17 cellular contexts compared by ENCODE assay signal in the genomic region with DNA sequence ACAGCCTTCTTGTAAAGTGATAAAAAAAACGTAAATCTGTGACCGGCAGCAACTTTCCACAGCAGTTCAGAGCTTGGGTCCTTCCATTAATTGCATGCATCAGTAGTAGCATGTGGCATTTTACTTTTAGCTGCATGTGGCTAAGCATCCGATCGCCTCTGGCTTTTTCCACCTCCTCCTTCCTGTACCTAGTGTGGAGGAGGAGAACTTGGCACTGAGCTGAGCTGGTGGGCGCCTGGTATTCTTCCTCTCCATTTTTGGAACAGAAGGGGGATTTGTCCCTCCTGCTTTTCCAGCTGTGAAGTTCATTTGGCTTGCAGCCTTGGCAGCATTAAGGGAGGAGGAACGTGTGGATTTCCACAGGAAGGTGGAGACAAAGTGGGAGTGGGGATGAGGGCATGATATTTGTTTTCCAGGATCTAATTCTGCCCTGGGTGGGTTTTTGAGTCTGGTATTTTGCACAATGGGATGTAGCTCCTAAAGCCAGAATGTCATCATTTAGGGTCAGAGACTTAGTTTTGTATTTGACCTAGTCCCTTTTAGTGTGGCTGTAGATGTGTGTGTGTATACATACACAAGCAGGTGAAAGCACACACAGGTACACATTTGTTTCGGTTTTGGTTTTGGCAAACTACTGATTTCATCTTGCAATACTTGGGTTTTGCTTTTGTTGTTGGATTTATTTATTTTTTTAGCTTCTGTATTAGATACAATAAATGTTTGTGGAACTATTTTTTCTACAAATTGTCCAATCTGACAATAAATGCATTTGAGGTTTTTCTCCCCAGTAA.
DNase-seq lines count a peak whose midpoint lies in the region; ATAC-seq, FAIRE-seq and TF ChIP-seq lines count a peak whose summit lies in the region.
"Had no signal": no experiment of that assay in that cellular context is flagged by ENCODE, and none has a peak within 500 bp of the region (broad histone marks: within the 10 kb centered on the region; RNA-seq: fewer than 3 reads in every experiment).

No MANE protein-coding gene starts in this region.

- H3K4me3 ChIP-seq in endothelial cell of umbilical vein (replicated peaks in 1 of 3; ENCODE audit: insufficient read depth in 1 of 3, low read depth in 1 of 3, low read length in 3 of 3) (no peak overlapping the region), vagina (no peak overlapping the region), SJCRH30 (no peak overlapping the region)
- H3K4me3 ChIP-seq: tibial artery had no signal

- TF ChIP-seq CTCF in endothelial cell of umbilical vein (IDR thresholded peaks at IDR 0.05; ENCODE audit: extremely low read depth in 1 of 2, insufficient read depth in 1 of 2, low read depth in 1 of 2, low read length in 2 of 2), result no peak
- TF ChIP-seq CTCF in nephron (IDR thresholded peaks at IDR 0.05; ENCODE audit: unreplicated experiment in 3 of 3), result no peak
- TF ChIP-seq CTCF in vagina (IDR thresholded peaks at IDR 0.05), result no peak

- ATAC-seq in Right ventricle myocardium superior (ENCODE audit: poor library complexity) (peak; percentile 53), HG03095 (IDR thresholded peaks at IDR 0.05; ENCODE audit: unreplicated experiment) (no peak)
- ATAC-seq in stimulated activated effector memory CD8-positive, alpha-beta T cell treated with anti-CD3 and anti-CD28 coated beads, Interleukin-12 subunit alpha, Interleukin-12 subunit beta, amount 100 ng/mL, for 72 hours, result no peak

- no peaks in the 10 kb centered on the region for H4K20me1 ChIP-seq in endothelial cell of umbilical vein (replicated peaks; ENCODE audit: control insufficient read depth, extremely low read depth, insufficient read depth, low read length)

- no peaks in the 10 kb centered on the region for H3K36me3 Mint-ChIP-seq in nephron (ENCODE audit: low read depth)
- H3K36me3 Mint-ChIP-seq in stimulated activated effector memory CD8-positive, alpha-beta T cell treated with anti-CD3 and anti-CD28 coated beads, Interleukin-12 subunit alpha, Interleukin-12 subunit beta, amount 100 ng/mL, for 72 hours, result no peaks in the 10 kb centered on the region
- H3K36me3 Mint-ChIP-seq: CD8-positive, alpha-beta memory T cell had no signal

- CTCF ChIA-PET in endothelial cell of umbilical vein (lab: Charles Lee), result interaction anchor here (0.8 to 1.7 kb wide), 4 partner anchors 9 to 252 kb away, joined by 3 to 10 read pairs (median 3); no protein-coding TSS in a partner anchor

- no peak for FAIRE-seq in endothelial cell of umbilical vein (lab: Jason Lieb, UNC)
- FAIRE-seq: G401.6 had no signal

- no peak overlapping the region for H2AFZ ChIP-seq in endothelial cell of umbilical vein (ENCODE audit: low read depth, low read length)

- H3K27ac ChIP-seq in endothelial cell of umbilical vein (ENCODE audit: insufficient read depth, low read depth, low read length) (no peak overlapping the region), vagina (peak overlapping the region; percentile 5), SJCRH30 (no peak overlapping the region)
- H3K27ac ChIP-seq: tibial artery had no signal

- no peak overlapping the region for H3K9ac ChIP-seq in endothelial cell of umbilical vein (replicated peaks; ENCODE audit: extremely low read depth, insufficient read depth, low read length)

- H3K79me2 ChIP-seq in endothelial cell of umbilical vein (ENCODE audit: control insufficient read depth, insufficient read depth, low read length), result peaks cover 80% of the 10 kb centered on the region

- no peaks in the 10 kb centered on the region for H3K9me3 ChIP-seq in endothelial cell of umbilical vein (replicated peaks; ENCODE audit: control insufficient read depth, insufficient read depth, low read length)
- no peaks in the 10 kb centered on the region for H3K9me3 ChIP-seq in vagina
- no peaks in the 10 kb centered on the region for H3K9me3 ChIP-seq in SJCRH30 (replicated peaks)
- H3K9me3 ChIP-seq: tibial artery had no signal

- H3K27ac Mint-ChIP-seq in nephron, result peak overlapping the region; percentile 65 to 76 (median 70)
- H3K27ac Mint-ChIP-seq in stimulated activated effector memory CD8-positive, alpha-beta T cell treated with anti-CD3 and anti-CD28 coated beads, Interleukin-12 subunit alpha, Interleukin-12 subunit beta, amount 100 ng/mL, for 72 hours, result no peak overlapping the region

- no peaks in the 10 kb centered on the region for H3K9me1 ChIP-seq in endothelial cell of umbilical vein (replicated peaks; ENCODE audit: control insufficient read depth, extremely low read depth, insufficient read depth, low read length)

- DNase-seq in Right ventricle myocardium superior, result no peak
- DNase-seq in cardiac septum (ENCODE audit: low spot score), result no peak
- DNase-seq in endothelial cell of umbilical vein (ENCODE audit: low read depth, low spot score), result peak; percentile 62
- no peak for DNase-seq in vagina (ENCODE audit: extremely low spot score in 2 of 2)
- no peak for DNase-seq in SJCRH30
- DNase-seq in stimulated activated effector memory CD8-positive, alpha-beta T cell treated with anti-CD3 and anti-CD28 coated beads, Interleukin-12 subunit alpha, Interleukin-12 subunit beta, amount 100 ng/mL, for 72 hours (ENCODE audit: low spot score in 2 of 2), result no peak
- DNase-seq: activated T-cell treated with anti-CD3 and anti-CD28 coated beads, Interleukin-2, amount 50 U/mL, for 48 hours; CD8-positive, alpha-beta memory T cell; cerebellar nuclear complex; hippocampal formation; NCI-H1930; NK-92 treated with Interleukin-12 subunit alpha and Interleukin-12 subunit beta, amount 100 ng/mL, for 24 hours; SIG-M5; tibial artery had no signal

- H3K36me3 ChIP-seq in endothelial cell of umbilical vein (ENCODE audit: control insufficient read depth in 2 of 2, extremely low read depth in 1 of 2, insufficient read depth in 2 of 2, low read length in 2 of 2) (no peaks in the 10 kb centered on the region), vagina (no peaks in the 10 kb centered on the region), SJCRH30 (no peaks in the 10 kb centered on the region)
- H3K36me3 ChIP-seq: tibial artery had no signal

- POLR2A ChIA-PET in endothelial cell of umbilical vein (lab: Charles Lee), result no interaction called here

- TF ChIP-seq POLR2A in endothelial cell of umbilical vein (IDR thresholded peaks at IDR 0.05; ENCODE audit: low read depth, low read length), result no peak
- no peak for TF ChIP-seq POLR2A in vagina (IDR thresholded peaks at IDR 0.05)

- H3K27me3 ChIP-seq in endothelial cell of umbilical vein (ENCODE audit: control insufficient read depth in 2 of 2, insufficient read depth in 2 of 2, low read length in 2 of 2) (no peaks in the 10 kb centered on the region), vagina (no peaks in the 10 kb centered on the region), SJCRH30 (no peaks in the 10 kb centered on the region)
- H3K27me3 ChIP-seq: tibial artery had no signal

- dilution Hi-C loops in endothelial cell of umbilical vein (cut with MboI; ENCODE audit: extremely low pct_ligation_motif_present, low sequenced_read_pairs), result no loop called here

- peaks cover 24% of the 10 kb centered on the region for H3K4me1 Mint-ChIP-seq in nephron
- H3K4me1 Mint-ChIP-seq in stimulated activated effector memory CD8-positive, alpha-beta T cell treated with anti-CD3 and anti-CD28 coated beads, Interleukin-12 subunit alpha, Interleukin-12 subunit beta, amount 100 ng/mL, for 72 hours, result no peaks in the 10 kb centered on the region
- H3K4me1 Mint-ChIP-seq: CD8-positive, alpha-beta memory T cell had no signal

- peaks cover 11% of the 10 kb centered on the region for H3K4me1 ChIP-seq in endothelial cell of umbilical vein (ENCODE audit: control insufficient read depth, extremely low read depth, insufficient read depth, low read length)
- peaks cover 12% of the 10 kb centered on the region for H3K4me1 ChIP-seq in vagina
- H3K4me1 ChIP-seq in SJCRH30, result no peaks in the 10 kb centered on the region

- H3K4me2 ChIP-seq in endothelial cell of umbilical vein (ENCODE audit: insufficient read depth, low read length), result no peak overlapping the region

- H3K9me3 Mint-ChIP-seq in nephron, result no peaks in the 10 kb centered on the region
- no peaks in the 10 kb centered on the region for H3K9me3 Mint-ChIP-seq in stimulated activated effector memory CD8-positive, alpha-beta T cell treated with anti-CD3 and anti-CD28 coated beads, Interleukin-12 subunit alpha, Interleukin-12 subunit beta, amount 100 ng/mL, for 72 hours

- intact Hi-C loops in Right ventricle myocardium superior (cut with DNase I), result no loop called here
- intact Hi-C loops in cardiac septum (cut with DNase I), result loop anchor here (10.0 kb wide), 1 partner anchor 68 kb away; no protein-coding TSS in a partner anchor
- intact Hi-C loops in endothelial cell of umbilical vein (cut with micrococcal nuclease), result no loop called here
- intact Hi-C loops in vagina (cut with DNase I), result no loop called here

- H3K27me3 Mint-ChIP-seq in nephron (ENCODE audit: low read depth), result no peaks in the 10 kb centered on the region

- BruUV-seq in endothelial cell of umbilical vein (replicated peaks; lab: Mats Ljungman, UMichigan), result no TSS peak

- no peak overlapping the region for H3K4me3 Mint-ChIP-seq in nephron
- no peak overlapping the region for H3K4me3 Mint-ChIP-seq in stimulated activated effector memory CD8-positive, alpha-beta T cell treated with anti-CD3 and anti-CD28 coated beads, Interleukin-12 subunit alpha, Interleukin-12 subunit beta, amount 100 ng/mL, for 72 hours
- H3K4me3 Mint-ChIP-seq: CD8-positive, alpha-beta memory T cell had no signal

TF ChIP-seq in endothelial cell of umbilical vein, 7 proteins besides CTCF, POLR2A, EP300 and RAD21:
- TF ChIP-seq POLR2AphosphoS5 (IDR thresholded peaks at IDR 0.05; ENCODE audit: insufficient read depth, low read depth, low read length), result no peak
- no peak for TF ChIP-seq GATA2 (IDR thresholded peaks at IDR 0.05; ENCODE audit: insufficient read depth, insufficient read length, low read depth, low read length)
- TF ChIP-seq MYC (IDR thresholded peaks at IDR 0.05; ENCODE audit: low read depth, low read length), result no peak
- TF ChIP-seq, protein P1, sequence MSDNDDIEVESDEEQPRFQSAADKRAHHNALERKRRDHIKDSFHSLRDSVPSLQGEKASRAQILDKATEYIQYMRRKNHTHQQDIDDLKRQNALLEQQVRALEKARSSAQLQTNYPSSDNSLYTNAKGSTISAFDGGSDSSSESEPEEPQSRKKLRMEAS (IDR thresholded peaks at IDR 0.05; ENCODE audit: insufficient read depth, insufficient read length), result no peak
- no peak for TF ChIP-seq EZH2 (IDR thresholded peaks at IDR 0.05; ENCODE audit: borderline replicate concordance, low read depth, low read length, severe bottlenecking)
- no peak for TF ChIP-seq FOS (IDR thresholded peaks at IDR 0.05; ENCODE audit: borderline replicate concordance, insufficient read depth, low read length)
TF ChIP-seq in endothelial cell of umbilical vein: peak in this region for 0.
